1 cellular context compared by ENCODE assay signal in genomic region chr22:49949914-49950292, GRCh38.
TF ChIP-seq lines count a peak whose summit lies in the region.

No MANE protein-coding gene starts in this region.

TF ChIP-seq in HepG2, 621 proteins besides CTCF, POLR2A, EP300 and RAD21 (continued from another document and continues in another):
- no peak; a peak in 1 of 4 replicates for TF ChIP-seq HMGXB4 (CRISPR knock-in tag; IDR thresholded peaks at IDR 0.05; ENCODE audit: borderline replicate concordance in 1 of 2, low read depth in 1 of 2)
- no peak for TF ChIP-seq ISX (CRISPR knock-in tag; conservative IDR thresholded peaks at IDR 0.05)
- no peak for TF ChIP-seq SKI (IDR thresholded peaks at IDR 0.05; ENCODE audit: partially characterized antibody)
- no peak for TF ChIP-seq JARID2 (CRISPR knock-in tag; IDR thresholded peaks at IDR 0.05; ENCODE audit: insufficient replicate concordance)
- TF ChIP-seq PPARG (CRISPR knock-in tag; conservative IDR thresholded peaks at IDR 0.05) = no peak
- TF ChIP-seq ZNF235 (CRISPR knock-in tag; IDR thresholded peaks at IDR 0.05; ENCODE audit: borderline replicate concordance) = no peak
- no peak for TF ChIP-seq HOXD1 (CRISPR knock-in tag; IDR thresholded peaks at IDR 0.05)
- no peak for TF ChIP-seq SMARCE1 (IDR thresholded peaks at IDR 0.05; ENCODE audit: borderline replicate concordance)
- no peak for TF ChIP-seq NBN (conservative IDR thresholded peaks at IDR 0.05)
- TF ChIP-seq RORA (CRISPR knock-in tag; IDR thresholded peaks at IDR 0.05) = no peak
- no peak for TF ChIP-seq ZNF547 (CRISPR knock-in tag; IDR thresholded peaks at IDR 0.05)
- no peak for TF ChIP-seq ZNF275 (CRISPR knock-in tag; IDR thresholded peaks at IDR 0.05; ENCODE audit: borderline replicate concordance)
- TF ChIP-seq ZNF496 (CRISPR knock-in tag; IDR thresholded peaks at IDR 0.05; ENCODE audit: insufficient replicate concordance) = no peak
- no peak for TF ChIP-seq GABPB1 (CRISPR knock-in tag; IDR thresholded peaks at IDR 0.05)
- TF ChIP-seq RBM39 (IDR thresholded peaks at IDR 0.05; ENCODE audit: low read depth, low read length, poor library complexity, severe bottlenecking) = no peak
- no peak for TF ChIP-seq ZNF550 (CRISPR knock-in tag; IDR thresholded peaks at IDR 0.05; ENCODE audit: borderline replicate concordance)
- TF ChIP-seq ZNF660 (CRISPR knock-in tag; IDR thresholded peaks at IDR 0.05; ENCODE audit: borderline replicate concordance, low read depth) = no peak
- TF ChIP-seq KLF13 (CRISPR knock-in tag; IDR thresholded peaks at IDR 0.05) = no peak
- TF ChIP-seq CSRNP1 (CRISPR knock-in tag; IDR thresholded peaks at IDR 0.05) = no peak
- TF ChIP-seq ZNF792 (CRISPR knock-in tag; IDR thresholded peaks at IDR 0.05) = no peak
- TF ChIP-seq ZNF234 (CRISPR knock-in tag; conservative IDR thresholded peaks at IDR 0.05) = no peak
- TF ChIP-seq MTF1 (CRISPR knock-in tag; IDR thresholded peaks at IDR 0.05) = no peak
- 0 out of 2 replicates have a peak, but pooled peaks have one; percentile 54 for TF ChIP-seq ZFP82 (CRISPR knock-in tag; IDR thresholded peaks at IDR 0.05; ENCODE audit: borderline replicate concordance)
- no peak for TF ChIP-seq HIC2 (CRISPR knock-in tag; IDR thresholded peaks at IDR 0.05; ENCODE audit: low read depth)
- TF ChIP-seq JUN (CRISPR knock-in tag; IDR thresholded peaks at IDR 0.05) = no peak
- no peak for TF ChIP-seq MIER3 (CRISPR knock-in tag; IDR thresholded peaks at IDR 0.05; ENCODE audit: borderline replicate concordance)
- no peak for TF ChIP-seq RAD51 (IDR thresholded peaks at IDR 0.05; ENCODE audit: borderline replicate concordance)
- no peak for TF ChIP-seq CHD4 (IDR thresholded peaks at IDR 0.05; ENCODE audit: borderline replicate concordance, low read length)
- TF ChIP-seq SP5 (CRISPR knock-in tag; IDR thresholded peaks at IDR 0.05; ENCODE audit: borderline replicate concordance, low read depth) = peak; percentile 21; the same call in 1 of the 2 replicates
- no peak for TF ChIP-seq ZMYM2 (CRISPR knock-in tag; IDR thresholded peaks at IDR 0.05)
- TF ChIP-seq ZNF563 (CRISPR knock-in tag; IDR thresholded peaks at IDR 0.05) = no peak
- no peak; the same call in 1 of the 2 replicates for TF ChIP-seq DPF2 (CRISPR knock-in tag; IDR thresholded peaks at IDR 0.05; ENCODE audit: borderline replicate concordance, low read depth)
- no peak for TF ChIP-seq ZKSCAN8 (CRISPR knock-in tag; IDR thresholded peaks at IDR 0.05; ENCODE audit: borderline replicate concordance)
- TF ChIP-seq ZNF598 (CRISPR knock-in tag; IDR thresholded peaks at IDR 0.05; ENCODE audit: borderline replicate concordance) = no peak
- no peak for TF ChIP-seq MXI1 (IDR thresholded peaks at IDR 0.05; ENCODE audit: borderline replicate concordance, low read depth, low read length)
- 0 out of 2 replicates have a peak, but pooled peaks have one; percentile 75 for TF ChIP-seq ZBTB7A (CRISPR knock-in tag; IDR thresholded peaks at IDR 0.05)
- TF ChIP-seq MYPOP (CRISPR knock-in tag; IDR thresholded peaks at IDR 0.05) = no peak
- TF ChIP-seq ATF5 (CRISPR knock-in tag; IDR thresholded peaks at IDR 0.05; ENCODE audit: low read depth) = no peak
- TF ChIP-seq HMG20B (CRISPR knock-in tag; conservative IDR thresholded peaks at IDR 0.05) = no peak
- TF ChIP-seq HNF1B (CRISPR knock-in tag; IDR thresholded peaks at IDR 0.05) = no peak
- no peak for TF ChIP-seq SSRP1 (CRISPR knock-in tag; IDR thresholded peaks at IDR 0.05)
- TF ChIP-seq ZBTB2 (CRISPR knock-in tag; IDR thresholded peaks at IDR 0.05; ENCODE audit: low read depth) = no peak
- TF ChIP-seq KIAA2018 (CRISPR knock-in tag; IDR thresholded peaks at IDR 0.05; ENCODE audit: borderline replicate concordance) = no peak
- TF ChIP-seq ELF1 (CRISPR knock-in tag; IDR thresholded peaks at IDR 0.05) = no peak
- no peak for TF ChIP-seq TEAD3 (CRISPR knock-in tag; optimal IDR thresholded peaks at IDR 0.05; ENCODE audit: borderline replicate concordance)
- TF ChIP-seq ATRX (CRISPR knock-in tag; IDR thresholded peaks at IDR 0.05; ENCODE audit: borderline replicate concordance) = no peak
- TF ChIP-seq ZEB1 (IDR thresholded peaks at IDR 0.05; ENCODE audit: insufficient replicate concordance, low read depth) = peak; percentile 49
- TF ChIP-seq ZNF589 (CRISPR knock-in tag; conservative IDR thresholded peaks at IDR 0.05) = no peak
